ENCODE assay signal across 33 cellular contexts in the genomic region with DNA sequence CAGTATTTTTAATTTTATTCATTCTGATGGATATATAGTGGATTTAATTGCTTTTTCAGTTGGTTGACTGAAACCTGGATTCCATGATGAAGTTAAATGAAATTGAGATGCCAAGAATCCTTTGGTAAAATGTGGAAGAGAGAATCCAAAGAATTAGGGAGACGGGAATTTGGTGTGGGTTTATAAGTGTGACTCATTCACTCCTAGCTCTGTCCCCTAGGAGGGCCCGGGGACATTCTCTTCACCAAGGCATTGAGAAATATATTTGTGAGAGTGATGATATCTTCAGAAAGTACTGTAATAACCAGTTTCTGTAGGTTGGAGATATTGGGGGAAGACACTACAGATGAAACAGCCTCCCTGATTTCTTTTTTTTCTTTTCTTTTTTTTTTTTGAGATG. TPM values are rescaled to one million over a fixed set of nuclear protein-coding genes. Genes with fewer than 3 reads are reported as not detected.
"Had no signal": no experiment of that assay in that cellular context is flagged by ENCODE, and none has a peak within 500 bp of the region (broad histone marks: within the 10 kb centered on the region; RNA-seq: fewer than 3 reads in every experiment).

No MANE protein-coding gene starts in this region.

- H2AFZ ChIP-seq: neural progenitor cell, parathyroid adenoma had no signal

- H3K27me3 ChIP-seq: neural progenitor cell, right atrium auricular region, right lobe of liver, uterus had no signal

- H3K4me2 ChIP-seq: neural progenitor cell had no signal

- H3K27ac ChIP-seq: left ventricle myocardium inferior, neural progenitor cell, neutrophil, parathyroid adenoma, right atrium auricular region, right lobe of liver, skin epidermis, suprapubic skin, thoracic aorta, tibial artery, uterus had no signal

- H3K9me3 ChIP-seq: left ventricle myocardium inferior, neutrophil, right atrium auricular region, right lobe of liver, suprapubic skin, thoracic aorta, tibial artery, uterus had no signal

- H3K4me3 ChIP-seq: left ventricle myocardium inferior, lung, neural progenitor cell, right atrium auricular region, right lobe of liver, skin epidermis, suprapubic skin, thoracic aorta, tibial artery, uterus had no signal

- DNase-seq: islet precursor cell; left ventricle myocardium inferior; mesendoderm; naive B cell; natural killer cell; nephron progenitor cell; occipital lobe; right lobe of liver; stimulated activated CD4-positive, alpha-beta T cell treated with anti-CD3 and anti-CD28 coated beads, Interleukin-12 subunit alpha, Interleukin-12 subunit beta, amount 100 ng/mL, for 4 hours; stimulated activated CD4-positive, alpha-beta T cell treated with anti-CD3 and anti-CD28 coated beads, Interleukin-15, amount 100 ng/mL, for 24 hours; stimulated activated CD4-positive, alpha-beta T cell treated with anti-CD3 and anti-CD28 coated beads, Interleukin-2, amount 100 ng/mL, for 24 hours; stimulated activated CD4-positive, alpha-beta T cell treated with anti-CD3 and anti-CD28 coated beads, Interleukin-4, amount 100 ng/mL, for 24 hours; stimulated activated naive CD4-positive, alpha-beta T cell; tibial artery; uterus had no signal

- H3K79me2 ChIP-seq: parathyroid adenoma had no signal

- H3K9ac ChIP-seq: neural progenitor cell, parathyroid adenoma had no signal

- H3K4me1 ChIP-seq: left ventricle myocardium inferior, neural progenitor cell, parathyroid adenoma, right atrium auricular region, right lobe of liver, suprapubic skin, tibial artery, uterus had no signal

- H3K36me3 ChIP-seq: left ventricle myocardium inferior, neural progenitor cell, neutrophil, right atrium auricular region, right lobe of liver, suprapubic skin, thoracic aorta, tibial artery, uterus had no signal

RNA-seq across cellular contexts. Expression of a gene that starts 13.6 kb away (rescaled TPM):
- total RNA-seq: kidney epithelial cell, left ventricle myocardium inferior, lower leg skin, lung, mesothelial cell of epicardium, mononuclear cell, natural killer cell, occipital lobe, osteocyte, posterior vena cava, pulmonary artery endothelial cell, renal cortical epithelial cell, right atrium auricular region, right lobe of liver, subcutaneous adipose tissue, suprapubic skin, thoracic aorta, ureter, uterus had no signal
- polyA plus RNA-seq: lung had no signal

RNA-seq across cellular contexts. Expression of a gene that starts 41.0 kb away (rescaled TPM):
- total RNA-seq: kidney epithelial cell, mesothelial cell of epicardium, natural killer cell, osteocyte, pulmonary artery endothelial cell, renal cortical epithelial cell had no signal
